17 cellular contexts compared by ENCODE assay signal in genomic region chr3:188336178-188336577, GRCh38.
DNase-seq lines count a peak whose midpoint lies in the region; ATAC-seq, FAIRE-seq and TF ChIP-seq lines count a peak whose summit lies in the region.
"Had no signal": no experiment of that assay in that cellular context is flagged by ENCODE, and none has a peak within 500 bp of the region (broad histone marks: within the 10 kb centered on the region; RNA-seq: fewer than 3 reads in every experiment).

No MANE protein-coding gene starts in this region.

- no peaks in the 10 kb centered on the region for H3K9me3 ChIP-seq in right lobe of liver
- no peaks in the 10 kb centered on the region for H3K9me3 ChIP-seq in stomach smooth muscle (ENCODE audit: control insufficient read depth in 2 of 2, low read length in 2 of 2)
- H3K9me3 ChIP-seq: BE2C, SJSA1 had no signal

- no peak overlapping the region for H3K9ac ChIP-seq in stomach smooth muscle (ENCODE audit: low read length in 2 of 2)

- peak; percentile 13 for FAIRE-seq in bronchial epithelial cell (lab: Jason Lieb, UNC)

- no peak for TF ChIP-seq EP300 in Ishikawa (IDR thresholded peaks at IDR 0.05; ENCODE audit: borderline replicate concordance)

- intact Hi-C loops in right lobe of liver (cut with DNase I): no loop called here

- TF ChIP-seq RAD21 in Ishikawa (IDR thresholded peaks at IDR 0.05; ENCODE audit: low read depth): no peak

- TF ChIP-seq POLR2A in right lobe of liver (IDR thresholded peaks at IDR 0.05): no peak

- DNase-seq in bronchial epithelial cell (ENCODE audit: low read depth): no peak
- peak in 1 of 3 donors; percentile 51 for DNase-seq in right lobe of liver
- DNase-seq in T-helper 2 cell: no peak
- DNase-seq: BE2C, DMS79, KBM-7, NCI-H1092 treated with DMSO at 0.1 percent for 48 hours, NCI-H2081, NCI-H2171 treated with DMSO at 0.1 percent for 48 hours, NCI-H446, NCI-H526 had no signal

- TF ChIP-seq CTCF in bronchial epithelial cell (IDR thresholded peaks at IDR 0.05; ENCODE audit: insufficient read depth, low read length, severe bottlenecking) (no peak), right lobe of liver (IDR thresholded peaks at IDR 0.05) (no peak)

- H3K4me3 ChIP-seq in bronchial epithelial cell (ENCODE audit: low read depth, low read length): no peak overlapping the region
- no peak overlapping the region for H3K4me3 ChIP-seq in right lobe of liver
- peak overlapping the region in 1 of 2 donors; percentile 9 for H3K4me3 ChIP-seq in stomach smooth muscle (ENCODE audit: low read length in 2 of 2)
- H3K4me3 ChIP-seq: SJSA1 had no signal

- ATAC-seq in right lobe of liver: peak; percentile 41 to 84 (median 50)
- ATAC-seq in HG03457 (IDR thresholded peaks at IDR 0.05; ENCODE audit: unreplicated experiment): no peak
- no peak for ATAC-seq in GM19463 (IDR thresholded peaks at IDR 0.05; ENCODE audit: unreplicated experiment)
- ATAC-seq: Right ventricle myocardium inferior had no signal

- H3K36me3 ChIP-seq in bronchial epithelial cell (ENCODE audit: control insufficient read depth, insufficient read depth, low read length) (no peaks in the 10 kb centered on the region), right lobe of liver (no peaks in the 10 kb centered on the region), stomach smooth muscle (ENCODE audit: control insufficient read depth in 2 of 2, insufficient read depth in 2 of 2, low read length in 2 of 2) (no peaks in the 10 kb centered on the region)
- H3K36me3 ChIP-seq: BE2C had no signal

- H3K27me3 ChIP-seq in bronchial epithelial cell (ENCODE audit: control insufficient read depth, insufficient read depth, low read length): no peaks in the 10 kb centered on the region
- no peaks in the 10 kb centered on the region for H3K27me3 ChIP-seq in right lobe of liver
- no peaks in the 10 kb centered on the region for H3K27me3 ChIP-seq in stomach smooth muscle (ENCODE audit: control insufficient read depth in 1 of 2, insufficient read depth in 2 of 2, low read length in 2 of 2)
- H3K27me3 ChIP-seq: BE2C, SJSA1 had no signal

- H3K27ac ChIP-seq in right lobe of liver (no peak overlapping the region), stomach smooth muscle (ENCODE audit: low read length) (peak overlapping the region; percentile 42)
- H3K27ac ChIP-seq: SJSA1 had no signal

- H3K4me1 ChIP-seq in right lobe of liver (peaks cover 0 to 8% (median 3%) of the 10 kb centered on the region in 4 donors), stomach smooth muscle (ENCODE audit: control insufficient read depth, insufficient read depth, low read length) (peaks cover 24% of the 10 kb centered on the region)
- H3K4me1 ChIP-seq: BE2C had no signal

TF ChIP-seq in Ishikawa, 13 proteins besides CTCF, POLR2A, EP300 and RAD21:
- TF ChIP-seq CEBPB (IDR thresholded peaks at IDR 0.05) (0 out of 2 replicates have a peak, but pooled peaks have one; percentile 42), TCF12 (IDR thresholded peaks at IDR 0.05; ENCODE audit: low read depth) (0 out of 2 replicates have a peak, but pooled peaks have one; percentile 9), TEAD4 (IDR thresholded peaks at IDR 0.05) (no peak)

Comparison
In these comparisons a context has a peak if more than half of its experiments do, and no peak if none do; other contexts are left out.
1. ATAC-seq: peak in right lobe of liver (4 of 4); none in HG03457 (single experiment) and GM19463 (single experiment).